17 cellular contexts compared by ENCODE assay signal in the genomic region with DNA sequence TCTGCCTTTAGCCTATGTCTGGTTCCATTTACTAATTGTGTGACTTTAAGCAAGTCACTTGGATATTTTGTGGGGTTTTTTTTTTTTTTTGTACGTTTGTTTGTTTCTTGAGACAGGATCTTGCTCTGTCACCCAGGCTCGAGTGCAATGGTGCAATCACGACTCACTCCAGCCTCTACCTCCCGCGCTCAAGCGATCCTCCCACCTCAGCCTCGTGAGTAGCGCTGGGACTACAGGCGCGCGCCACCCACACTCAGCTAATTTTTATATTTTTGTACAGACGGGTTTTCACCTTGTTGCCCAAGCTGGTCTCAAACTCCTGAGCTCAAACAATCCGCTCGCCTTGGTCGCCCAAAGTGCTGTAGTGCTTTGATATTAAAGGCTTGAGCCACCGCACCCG. TPM values are rescaled to one million over a fixed set of nuclear protein-coding genes. Genes with fewer than 3 reads are reported as not detected.
DNase-seq lines count a peak whose midpoint lies in the region; ATAC-seq and TF ChIP-seq lines count a peak whose summit lies in the region.
"Had no signal": no experiment of that assay in that cellular context is flagged by ENCODE, and none has a peak within 500 bp of the region (broad histone marks: within the 10 kb centered on the region; RNA-seq: fewer than 3 reads in every experiment).

No MANE protein-coding gene starts in this region.

- no peak overlapping the region for H2AFZ ChIP-seq in HCT116 (ENCODE audit: low read depth, low read length, poor library complexity, severe bottlenecking)

- H3K36me3 ChIP-seq in HCT116 (ENCODE audit: control insufficient read depth in 1 of 2, insufficient read depth in 2 of 2, low read length in 2 of 2) = no peaks in the 10 kb centered on the region

- peaks cover 16% of the 10 kb centered on the region for H3K36me3 Mint-ChIP-seq in activated T-helper 2 cell treated with anti-CD3 and anti-CD28 coated beads, Interferon-gamma antibody, Interleukin-2, Interleukin-4, amounts not matched to agents 10 μg/mL and 5 μg/mL and 100 μg/mL, durations not matched to agents 14 hours and 24 hours and 36 hours (ENCODE audit: low read depth)
- peaks cover 8% of the 10 kb centered on the region for H3K36me3 Mint-ChIP-seq in nephron (ENCODE audit: low read depth)

- BruUV-seq in HCT116 (replicated peaks; lab: Mats Ljungman, UMichigan) = no TSS peak

- RAD21 ChIA-PET in HCT116 (lab: Charles Lee; ENCODE audit: low non-redundant PET in 1 of 2, low total read pairs in 2 of 2, uncharacterized antibody in 2 of 2, unreplicated experiment in 2 of 2) = no interaction called here

- DNase-seq in CD1c-positive myeloid dendritic cell (ENCODE audit: extremely low spot score) (peak; percentile 52), HCT116 (ENCODE audit: low read depth, low spot score) (no peak), pons (ENCODE audit: low spot score) (no peak), COR-L47 (lab: John Stamatoyannopoulos, UW) (no peak), superior temporal gyrus (ENCODE audit: extremely low spot score) (no peak)
- no peak for DNase-seq in activated T-helper 2 cell treated with anti-CD3 and anti-CD28 coated beads, Interferon-gamma antibody, Interleukin-2, Interleukin-4, amounts not matched to agents 10 μg/mL and 5 μg/mL and 100 μg/mL, durations not matched to agents 14 hours and 24 hours and 36 hours (ENCODE audit: low spot score)
- DNase-seq: activated naive CD4-positive, alpha-beta T cell treated with Interleukin-2 at 50 U/mL for 16 hours; brain microvascular endothelial cell; dermis blood vessel endothelial cell; glutamatergic neuron; lower lobe of right lung; naive B cell; NCI-H1092 treated with DMSO at 0.1 percent for 48 hours; NCI-H774 had no signal

- peaks cover 32% of the 10 kb centered on the region for H3K79me2 ChIP-seq in HCT116 (ENCODE audit: insufficient read depth, low read length)

- H3K9me3 Mint-ChIP-seq in activated T-helper 2 cell treated with anti-CD3 and anti-CD28 coated beads, Interferon-gamma antibody, Interleukin-2, Interleukin-4, amounts not matched to agents 10 μg/mL and 5 μg/mL and 100 μg/mL, durations not matched to agents 14 hours and 24 hours and 36 hours = no peaks in the 10 kb centered on the region
- H3K9me3 Mint-ChIP-seq in nephron = no peaks in the 10 kb centered on the region

- H3K27ac Mint-ChIP-seq in activated T-helper 2 cell treated with anti-CD3 and anti-CD28 coated beads, Interferon-gamma antibody, Interleukin-2, Interleukin-4, amounts not matched to agents 10 μg/mL and 5 μg/mL and 100 μg/mL, durations not matched to agents 14 hours and 24 hours and 36 hours = no peak overlapping the region
- H3K27ac Mint-ChIP-seq in nephron = no peak overlapping the region

- peak overlapping the region; percentile 49 for H3K4me3 Mint-ChIP-seq in activated T-helper 2 cell treated with anti-CD3 and anti-CD28 coated beads, Interferon-gamma antibody, Interleukin-2, Interleukin-4, amounts not matched to agents 10 μg/mL and 5 μg/mL and 100 μg/mL, durations not matched to agents 14 hours and 24 hours and 36 hours (ENCODE audit: low read depth)
- H3K4me3 Mint-ChIP-seq in nephron = peak overlapping the region; percentile 61 to 68 (median 63)

- H3K27me3 Mint-ChIP-seq in activated T-helper 2 cell treated with anti-CD3 and anti-CD28 coated beads, Interferon-gamma antibody, Interleukin-2, Interleukin-4, amounts not matched to agents 10 μg/mL and 5 μg/mL and 100 μg/mL, durations not matched to agents 14 hours and 24 hours and 36 hours (ENCODE audit: low read depth) = peaks cover 11% of the 10 kb centered on the region
- H3K27me3 Mint-ChIP-seq in nephron (ENCODE audit: low read depth) = peaks cover 7% of the 10 kb centered on the region

- H3K9ac ChIP-seq in HCT116 (ENCODE audit: low read length) = no peak overlapping the region; the same call in 1 of the 2 replicates

- no peaks in the 10 kb centered on the region for H3K9me3 ChIP-seq in HCT116 (ENCODE audit: control insufficient read depth in 1 of 2, insufficient read depth in 1 of 2, low read depth in 1 of 2, low read length in 2 of 2)
- H3K9me3 ChIP-seq: lower lobe of right lung had no signal

- no peaks in the 10 kb centered on the region for H3K9me2 ChIP-seq in HCT116 (ENCODE audit: insufficient read depth)

- POLR2A ChIA-PET in HCT116 (lab: Charles Lee) = no interaction called here

- CTCF ChIA-PET in HCT116 (lab: Charles Lee) = interaction anchor here (0.9 to 1.5 kb wide), 2 partner anchors 41 to 43 kb away, joined by 3 to 4 read pairs; a partner anchor contains a TSS

- TF ChIP-seq RAD21 in HCT116 (IDR thresholded peaks at IDR 0.05; ENCODE audit: low read depth) = no peak

- no peak for TF ChIP-seq POLR2A in HCT116 (IDR thresholded peaks at IDR 0.05; ENCODE audit: borderline replicate concordance, extremely low read depth, insufficient read depth, insufficient read length)

- H3K4me2 ChIP-seq in HCT116 (ENCODE audit: low read length) = peak overlapping the region; percentile 90; the same call in 1 of the 2 replicates

- H3K4me1 ChIP-seq in HCT116 (ENCODE audit: control insufficient read depth in 1 of 2, insufficient read depth in 2 of 2, low read length in 2 of 2) = peaks cover 12 to 32% of the 10 kb centered on the region in 2 experiments; a peak in 3 of 4 replicates

- intact Hi-C loops in HCT116 (cut with micrococcal nuclease) = no loop called here
- intact Hi-C loops in activated T-helper 2 cell treated with anti-CD3 and anti-CD28 coated beads, Interferon-gamma antibody, Interleukin-2, Interleukin-4, amounts not matched to agents 10 μg/mL and 5 μg/mL and 100 μg/mL, durations not matched to agents 14 hours and 24 hours and 36 hours (cut with micrococcal nuclease) = loop anchor here (1.0 to 2.0 kb wide), 3 partner anchors 41 to 97 kb away; a partner anchor contains a TSS

- H3K4me1 Mint-ChIP-seq in activated T-helper 2 cell treated with anti-CD3 and anti-CD28 coated beads, Interferon-gamma antibody, Interleukin-2, Interleukin-4, amounts not matched to agents 10 μg/mL and 5 μg/mL and 100 μg/mL, durations not matched to agents 14 hours and 24 hours and 36 hours (ENCODE audit: low read depth) = peaks cover 24% of the 10 kb centered on the region
- peaks cover 28% of the 10 kb centered on the region for H3K4me1 Mint-ChIP-seq in nephron

- H4K20me1 ChIP-seq in HCT116 (ENCODE audit: insufficient read depth) = no peaks in the 10 kb centered on the region

- H3K4me3 ChIP-seq in HCT116 (replicated peaks in 1 of 2; ENCODE audit: low read depth in 1 of 2, low read length in 2 of 2) = no peak overlapping the region

- no peak for TF ChIP-seq CTCF in HCT116 (IDR thresholded peaks at IDR 0.05 in 2 of 3, conservative IDR thresholded peaks at IDR 0.05 in 1 of 3; ENCODE audit: borderline replicate concordance in 1 of 3, insufficient read depth in 1 of 3, low read depth in 2 of 3, low read length in 2 of 3)
- TF ChIP-seq CTCF in nephron (IDR thresholded peaks at IDR 0.05; ENCODE audit: unreplicated experiment in 3 of 3) = no peak

- no peak overlapping the region for H3K27ac ChIP-seq in HCT116 (ENCODE audit: low read depth, low read length)

- ATAC-seq in HCT116 = no peak

- no peaks in the 10 kb centered on the region for H3K27me3 ChIP-seq in HCT116 (ENCODE audit: insufficient read depth, low read length)
- H3K27me3 ChIP-seq: brain microvascular endothelial cell had no signal

TF ChIP-seq in HCT116, 20 proteins besides CTCF, POLR2A, EP300 and RAD21 (continues in another document):
- TF ChIP-seq CEBPB (IDR thresholded peaks at IDR 0.05; ENCODE audit: low read depth) (no peak), ELF1 (IDR thresholded peaks at IDR 0.05; ENCODE audit: borderline replicate concordance, low read depth) (no peak), ZFX (IDR thresholded peaks at IDR 0.05) (no peak), SRF (IDR thresholded peaks at IDR 0.05; ENCODE audit: low read depth) (no peak), POLR2AphosphoS5 (IDR thresholded peaks at IDR 0.05; ENCODE audit: low read depth, low read length) (no peak), JUND (IDR thresholded peaks at IDR 0.05) (no peak)
- TF ChIP-seq, protein P1, sequence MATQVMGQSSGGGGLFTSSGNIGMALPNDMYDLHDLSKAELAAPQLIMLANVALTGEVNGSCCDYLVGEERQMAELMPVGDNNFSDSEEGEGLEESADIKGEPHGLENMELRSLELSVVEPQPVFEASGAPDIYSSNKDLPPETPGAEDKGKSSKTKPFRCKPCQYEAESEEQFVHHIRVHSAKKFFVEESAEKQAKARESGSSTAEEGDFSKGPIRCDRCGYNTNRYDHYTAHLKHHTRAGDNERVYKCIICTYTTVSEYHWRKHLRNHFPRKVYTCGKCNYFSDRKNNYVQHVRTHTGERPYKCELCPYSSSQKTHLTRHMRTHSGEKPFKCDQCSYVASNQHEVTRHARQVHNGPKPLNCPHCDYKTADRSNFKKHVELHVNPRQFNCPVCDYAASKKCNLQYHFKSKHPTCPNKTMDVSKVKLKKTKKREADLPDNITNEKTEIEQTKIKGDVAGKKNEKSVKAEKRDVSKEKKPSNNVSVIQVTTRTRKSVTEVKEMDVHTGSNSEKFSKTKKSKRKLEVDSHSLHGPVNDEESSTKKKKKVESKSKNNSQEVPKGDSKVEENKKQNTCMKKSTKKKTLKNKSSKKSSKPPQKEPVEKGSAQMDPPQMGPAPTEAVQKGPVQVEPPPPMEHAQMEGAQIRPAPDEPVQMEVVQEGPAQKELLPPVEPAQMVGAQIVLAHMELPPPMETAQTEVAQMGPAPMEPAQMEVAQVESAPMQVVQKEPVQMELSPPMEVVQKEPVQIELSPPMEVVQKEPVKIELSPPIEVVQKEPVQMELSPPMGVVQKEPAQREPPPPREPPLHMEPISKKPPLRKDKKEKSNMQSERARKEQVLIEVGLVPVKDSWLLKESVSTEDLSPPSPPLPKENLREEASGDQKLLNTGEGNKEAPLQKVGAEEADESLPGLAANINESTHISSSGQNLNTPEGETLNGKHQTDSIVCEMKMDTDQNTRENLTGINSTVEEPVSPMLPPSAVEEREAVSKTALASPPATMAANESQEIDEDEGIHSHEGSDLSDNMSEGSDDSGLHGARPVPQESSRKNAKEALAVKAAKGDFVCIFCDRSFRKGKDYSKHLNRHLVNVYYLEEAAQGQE (IDR thresholded peaks at IDR 0.05; ENCODE audit: low read depth) = no peak

RNA-seq across cellular contexts. Expression of a gene that starts 1.1 kb away (rescaled TPM):
- total RNA-seq in HCT116 (2021; ENCODE audit: unreplicated experiment) = 48.9 TPM
- 48.8 and 63.0 TPM in 2 replicates for polyA plus RNA-seq in HCT116 (2012)
- 60.4 and 61.0 TPM in 2 replicates for total RNA-seq in activated T-helper 2 cell treated with anti-CD3 and anti-CD28 coated beads, Interferon-gamma antibody, Interleukin-2, Interleukin-4, amounts not matched to agents 10 μg/mL and 5 μg/mL and 100 μg/mL, durations not matched to agents 14 hours and 24 hours and 36 hours

RNA-seq across cellular contexts. Expression of a gene that starts 42.4 kb away (rescaled TPM):
- 12.3 TPM for total RNA-seq in HCT116 (2021; ENCODE audit: unreplicated experiment)
- 20.8 and 21.7 TPM in 2 replicates for polyA plus RNA-seq in HCT116 (2012)
- total RNA-seq in activated T-helper 2 cell treated with anti-CD3 and anti-CD28 coated beads, Interferon-gamma antibody, Interleukin-2, Interleukin-4, amounts not matched to agents 10 μg/mL and 5 μg/mL and 100 μg/mL, durations not matched to agents 14 hours and 24 hours and 36 hours = 15.7 and 17.1 TPM in 2 replicates

RNA-seq across cellular contexts. Expression of a gene that starts 56.0 kb away (rescaled TPM):
- 0.49 TPM for total RNA-seq in HCT116 (2021; ENCODE audit: unreplicated experiment)
- 0.08 and 0.26 TPM in 2 replicates for polyA plus RNA-seq in HCT116 (2012)
- total RNA-seq in activated T-helper 2 cell treated with anti-CD3 and anti-CD28 coated beads, Interferon-gamma antibody, Interleukin-2, Interleukin-4, amounts not matched to agents 10 μg/mL and 5 μg/mL and 100 μg/mL, durations not matched to agents 14 hours and 24 hours and 36 hours = 0.18 TPM in 1 of 2 replicates, not detected in the other
- total RNA-seq: dermis blood vessel endothelial cell, renal cortical epithelial cell, RPMI7951 had no signal
